ENCODE assay signal across 2 cellular contexts in the genomic region with DNA sequence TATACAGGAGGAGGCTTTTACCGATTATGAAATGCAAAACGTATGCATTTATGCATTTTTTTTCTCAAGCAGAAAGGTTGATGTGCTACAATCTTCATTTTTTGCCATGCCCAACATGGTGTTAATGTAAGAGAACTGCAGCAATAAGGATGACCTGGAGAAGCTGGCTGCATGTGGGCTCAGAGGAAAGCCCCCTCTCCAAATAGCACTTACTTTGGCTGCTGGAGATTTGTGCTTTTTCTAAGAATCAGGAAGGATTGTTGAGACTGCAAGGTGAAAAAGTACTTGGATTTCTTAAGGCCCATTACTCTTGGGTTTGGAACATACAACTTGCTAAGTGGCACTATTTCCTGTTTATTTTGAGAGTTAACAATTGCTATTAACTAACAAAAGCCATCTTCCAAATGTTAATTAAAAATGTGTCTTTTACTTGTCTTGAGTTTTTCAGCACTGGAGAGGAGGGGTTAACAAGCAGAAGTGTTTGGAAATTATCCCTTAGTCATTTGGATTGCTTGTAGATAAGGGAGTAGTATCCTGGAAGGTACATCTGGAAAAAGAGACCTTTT.
TF ChIP-seq lines count a peak whose summit lies in the region.

No MANE protein-coding gene starts in this region.

TF ChIP-seq in IMR-90, 13 proteins besides CTCF, POLR2A, EP300 and RAD21:
- TF ChIP-seq MAZ (IDR thresholded peaks at IDR 0.05; ENCODE audit: borderline replicate concordance, low read depth, low read length) (no peak), MXI1 (IDR thresholded peaks at IDR 0.05; ENCODE audit: borderline replicate concordance, low read depth, low read length) (no peak), BHLHE40 (IDR thresholded peaks at IDR 0.05; ENCODE audit: low read depth, low read length) (no peak)

TF ChIP-seq in H1, 55 proteins besides CTCF, POLR2A, EP300 and RAD21:
- no peak for TF ChIP-seq TEAD4 (IDR thresholded peaks at IDR 0.05; ENCODE audit: low read depth, low read length)
- no peak for TF ChIP-seq CHD2 (IDR thresholded peaks at IDR 0.05; ENCODE audit: low read length)
- no peak for TF ChIP-seq NRF1 (IDR thresholded peaks at IDR 0.05; ENCODE audit: low read depth, low read length)
- no peak for TF ChIP-seq HDAC2 (IDR thresholded peaks at IDR 0.05; ENCODE audit: borderline replicate concordance in 1 of 2, low read depth in 2 of 2, low read length in 2 of 2)
- TF ChIP-seq, protein P1, sequence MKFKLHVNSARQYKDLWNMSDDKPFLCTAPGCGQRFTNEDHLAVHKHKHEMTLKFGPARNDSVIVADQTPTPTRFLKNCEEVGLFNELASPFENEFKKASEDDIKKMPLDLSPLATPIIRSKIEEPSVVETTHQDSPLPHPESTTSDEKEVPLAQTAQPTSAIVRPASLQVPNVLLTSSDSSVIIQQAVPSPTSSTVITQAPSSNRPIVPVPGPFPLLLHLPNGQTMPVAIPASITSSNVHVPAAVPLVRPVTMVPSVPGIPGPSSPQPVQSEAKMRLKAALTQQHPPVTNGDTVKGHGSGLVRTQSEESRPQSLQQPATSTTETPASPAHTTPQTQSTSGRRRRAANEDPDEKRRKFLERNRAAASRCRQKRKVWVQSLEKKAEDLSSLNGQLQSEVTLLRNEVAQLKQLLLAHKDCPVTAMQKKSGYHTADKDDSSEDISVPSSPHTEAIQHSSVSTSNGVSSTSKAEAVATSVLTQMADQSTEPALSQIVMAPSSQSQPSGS (IDR thresholded peaks at IDR 0.05; ENCODE audit: low read length), result no peak
- TF ChIP-seq FOSL1 (IDR thresholded peaks at IDR 0.05; ENCODE audit: insufficient read depth, low read depth, low read length), result no peak
- no peak for TF ChIP-seq SP2 (IDR thresholded peaks at IDR 0.05; ENCODE audit: low read length)
- TF ChIP-seq JUN (IDR thresholded peaks at IDR 0.05; ENCODE audit: low read depth, low read length), result no peak
- no peak for TF ChIP-seq CHD1 (IDR thresholded peaks at IDR 0.05; ENCODE audit: low read depth, low read length)
- TF ChIP-seq KDM1A (IDR thresholded peaks at IDR 0.05; ENCODE audit: borderline replicate concordance, low read length), result no peak
- TF ChIP-seq RNF2 (IDR thresholded peaks at IDR 0.05; ENCODE audit: borderline replicate concordance, low read depth, low read length, missing control alignments, poor library complexity, severe bottlenecking), result no peak
- no peak for TF ChIP-seq RBBP5 (IDR thresholded peaks at IDR 0.05; ENCODE audit: borderline replicate concordance, low read depth, low read length)
- TF ChIP-seq JUND (IDR thresholded peaks at IDR 0.05; ENCODE audit: low read length), result no peak
- no peak for TF ChIP-seq GABPA (IDR thresholded peaks at IDR 0.05; ENCODE audit: borderline replicate concordance, insufficient read depth, low read length)
- no peak for TF ChIP-seq EGR1 (IDR thresholded peaks at IDR 0.05; ENCODE audit: borderline replicate concordance, low read depth, low read length)
